Comparison of ENCODE assay signal across 8 cellular contexts in genomic region chr21:42218836-42219605, GRCh38. TPM values are rescaled to one million over a fixed set of nuclear protein-coding genes. Genes with fewer than 3 reads are reported as not detected.
DNase-seq lines count a peak whose midpoint lies in the region; ATAC-seq and TF ChIP-seq lines count a peak whose summit lies in the region.

Gene ABCG1 (plus strand): TSS chr21:42219140. CDS start chr21:42219263, 123 bp downstream.

- no peaks in the 10 kb centered on the region for H3K9me3 ChIP-seq in breast epithelium

- DNase-seq in AG20443 (ENCODE audit: low spot score) (peak; percentile 52), HEK293T (ENCODE audit: extremely low spot score) (peak; percentile 71), T follicular helper cell (ENCODE audit: low read depth) (peak; percentile 38), breast epithelium (ENCODE audit: low spot score in 2 of 2) (no peak), iPS-NIHi11 (ENCODE audit: low spot score) (peak; percentile 97), skeletal muscle cell (ENCODE audit: low read depth) (no peak)

- POLR2A ChIA-PET in HEK293T (lab: Yijun Ruan, JAX): no interaction called here

- CTCF ChIA-PET in HEK293T (lab: Yijun Ruan, JAX): interaction anchor here (1.2 kb wide), 1 partner anchor 15 kb away, joined by 3 read pairs; no protein-coding TSS in a partner anchor

- H3K27ac ChIP-seq in breast epithelium: peak within 1 kb of the TSS; percentile 75 to 85

- TF ChIP-seq CTCF in breast epithelium (IDR thresholded peaks at IDR 0.05): no peak

- no peaks in the 10 kb centered on the region for H3K36me3 ChIP-seq in breast epithelium

- ATAC-seq in GM21528 (IDR thresholded peaks at IDR 0.05; ENCODE audit: low FRiP score, unreplicated experiment): no peak
- no peak for ATAC-seq in GM21723 (IDR thresholded peaks at IDR 0.05; ENCODE audit: unreplicated experiment)

- H3K4me3 ChIP-seq in breast epithelium: peak within 1 kb of the TSS; percentile 73 to 82 (median 73)
- H3K4me3 ChIP-seq in skeletal muscle cell (ENCODE audit: low read depth, low read length): peak within 1 kb of the TSS; percentile 29

- no peaks in the 10 kb centered on the region for H3K27me3 ChIP-seq in breast epithelium

- intact Hi-C loops in breast epithelium (cut with DNase I; ENCODE audit: low total_unique reads): no loop called here

- TF ChIP-seq POLR2A in breast epithelium (IDR thresholded peaks at IDR 0.05): no peak

- peaks cover 0 to 4% of the 10 kb centered on the region in 2 donors for H3K4me1 ChIP-seq in breast epithelium

TF ChIP-seq in HEK293T, 16 proteins besides CTCF, POLR2A, EP300 and RAD21:
- TF ChIP-seq LEF1 (IDR thresholded peaks at IDR 0.05; ENCODE audit: borderline replicate concordance) (no peak), L3MBTL2 (conservative IDR thresholded peaks at IDR 0.05) (peak; percentile 58), BHLHE40 (IDR thresholded peaks at IDR 0.05; ENCODE audit: borderline replicate concordance) (no peak)
TF ChIP-seq in HEK293T: peak in this region for 1.

RNA-seq across cellular contexts. Expression of gene ABCG1, which starts in this region (rescaled TPM):
- 10 to 100 TPM; 10.6 to 26.2 (median 23.7) TPM for total RNA-seq in breast epithelium

Comparison
In these comparisons a context has a peak if more than half of its experiments do, and no peak if none do; other contexts are left out.
1. DNase-seq: peak in AG20443 (single experiment), HEK293T (single experiment), T follicular helper cell (single experiment) and iPS-NIHi11 (single experiment); none in breast epithelium (0 of 2) and skeletal muscle cell (single experiment).